ENCODE assay signal across 2 cellular contexts in genomic region chrX:153814591-153815315, GRCh38.
TF ChIP-seq lines count a peak whose summit lies in the region.

No MANE protein-coding gene starts in this region.

TF ChIP-seq in WTC11, 78 proteins besides CTCF, POLR2A, EP300 and RAD21 (continues in another document):
- TF ChIP-seq JAZF1 (CRISPR knock-in tag; IDR thresholded peaks at IDR 0.05) (no peak), ZNF219 (CRISPR knock-in tag; IDR thresholded peaks at IDR 0.05; ENCODE audit: borderline replicate concordance) (no peak), JUN (CRISPR knock-in tag; IDR thresholded peaks at IDR 0.05) (no peak), PRDM15 (CRISPR knock-in tag; IDR thresholded peaks at IDR 0.05) (no peak), IRF2 (CRISPR knock-in tag; IDR thresholded peaks at IDR 0.05; ENCODE audit: borderline replicate concordance, low read depth) (no peak), SP1 (CRISPR knock-in tag; conservative IDR thresholded peaks at IDR 0.05) (no peak), ZBTB21 (CRISPR knock-in tag; IDR thresholded peaks at IDR 0.05; ENCODE audit: borderline replicate concordance) (no peak), SMAD4 (CRISPR knock-in tag; IDR thresholded peaks at IDR 0.05) (no peak), ETV6 (CRISPR knock-in tag; IDR thresholded peaks at IDR 0.05) (no peak), AR (CRISPR knock-in tag; IDR thresholded peaks at IDR 0.05) (no peak), KAT7 (CRISPR knock-in tag; IDR thresholded peaks at IDR 0.05; ENCODE audit: borderline replicate concordance) (no peak), SMAD3 (CRISPR knock-in tag; IDR thresholded peaks at IDR 0.05; ENCODE audit: borderline replicate concordance) (no peak)
- TF ChIP-seq, protein P1, sequence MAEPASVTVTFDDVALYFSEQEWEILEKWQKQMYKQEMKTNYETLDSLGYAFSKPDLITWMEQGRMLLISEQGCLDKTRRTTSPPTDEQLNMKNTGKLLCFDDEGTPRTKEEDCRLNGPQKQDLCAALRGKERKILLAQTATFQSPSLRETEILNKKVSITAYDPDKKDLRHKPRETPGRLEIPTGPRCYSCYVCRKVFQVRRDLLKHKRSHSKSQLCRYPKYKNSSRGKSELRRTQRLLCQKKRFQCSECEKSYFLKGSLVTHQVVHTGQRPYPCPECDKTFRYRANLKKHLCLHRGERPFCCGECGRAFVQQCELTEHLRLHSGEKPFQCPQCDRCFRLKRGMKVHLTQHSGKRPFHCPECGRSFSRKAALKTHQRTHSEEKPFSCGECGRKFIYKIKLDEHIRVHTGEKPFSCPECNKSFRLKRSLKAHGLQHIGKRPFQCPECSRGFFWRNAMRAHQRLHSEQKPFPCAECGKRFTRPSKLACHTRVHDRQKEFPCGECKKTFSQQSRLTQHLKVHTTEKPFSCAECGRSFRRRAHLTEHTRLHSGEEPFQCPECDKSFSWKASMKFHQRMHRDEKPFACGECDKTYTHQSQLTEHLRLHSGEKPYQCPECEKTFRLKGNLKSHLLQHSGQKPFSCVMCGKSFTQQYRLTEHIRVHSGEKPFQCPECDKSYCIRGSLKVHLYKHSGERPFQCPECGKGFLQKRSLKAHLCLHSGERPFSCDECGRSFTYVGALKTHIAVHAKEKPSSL (CRISPR knock-in tag; conservative IDR thresholded peaks at IDR 0.05), result no peak
- TF ChIP-seq, protein P2, sequence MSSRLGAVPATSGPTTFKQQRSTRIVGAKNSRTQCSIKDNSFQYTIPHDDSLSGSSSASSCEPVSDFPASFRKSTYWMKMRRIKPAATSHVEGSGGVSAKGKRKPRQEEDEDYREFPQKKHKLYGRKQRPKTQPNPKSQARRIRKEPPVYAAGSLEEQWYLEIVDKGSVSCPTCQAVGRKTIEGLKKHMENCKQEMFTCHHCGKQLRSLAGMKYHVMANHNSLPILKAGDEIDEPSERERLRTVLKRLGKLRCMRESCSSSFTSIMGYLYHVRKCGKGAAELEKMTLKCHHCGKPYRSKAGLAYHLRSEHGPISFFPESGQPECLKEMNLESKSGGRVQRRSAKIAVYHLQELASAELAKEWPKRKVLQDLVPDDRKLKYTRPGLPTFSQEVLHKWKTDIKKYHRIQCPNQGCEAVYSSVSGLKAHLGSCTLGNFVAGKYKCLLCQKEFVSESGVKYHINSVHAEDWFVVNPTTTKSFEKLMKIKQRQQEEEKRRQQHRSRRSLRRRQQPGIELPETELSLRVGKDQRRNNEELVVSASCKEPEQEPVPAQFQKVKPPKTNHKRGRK (CRISPR knock-in tag; IDR thresholded peaks at IDR 0.05; ENCODE audit: borderline replicate concordance), result no peak
- TF ChIP-seq, protein P3, sequence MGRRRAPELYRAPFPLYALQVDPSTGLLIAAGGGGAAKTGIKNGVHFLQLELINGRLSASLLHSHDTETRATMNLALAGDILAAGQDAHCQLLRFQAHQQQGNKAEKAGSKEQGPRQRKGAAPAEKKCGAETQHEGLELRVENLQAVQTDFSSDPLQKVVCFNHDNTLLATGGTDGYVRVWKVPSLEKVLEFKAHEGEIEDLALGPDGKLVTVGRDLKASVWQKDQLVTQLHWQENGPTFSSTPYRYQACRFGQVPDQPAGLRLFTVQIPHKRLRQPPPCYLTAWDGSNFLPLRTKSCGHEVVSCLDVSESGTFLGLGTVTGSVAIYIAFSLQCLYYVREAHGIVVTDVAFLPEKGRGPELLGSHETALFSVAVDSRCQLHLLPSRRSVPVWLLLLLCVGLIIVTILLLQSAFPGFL (CRISPR knock-in tag; IDR thresholded peaks at IDR 0.05; ENCODE audit: borderline replicate concordance), result no peak

TF ChIP-seq in neural cell, 6 proteins besides CTCF, POLR2A, EP300 and RAD21:
- no peak for TF ChIP-seq EZH2 (IDR thresholded peaks at IDR 0.05; ENCODE audit: borderline replicate concordance, insufficient read depth, low read length, poor library complexity, severe bottlenecking)
- no peak for TF ChIP-seq SMC3 (conservative IDR thresholded peaks at IDR 0.05; ENCODE audit: poor library complexity)
- TF ChIP-seq POLR2AphosphoS5 (IDR thresholded peaks at IDR 0.05), result no peak
